In genomic region chr10:133023216-133023843, GRCh38 we compare ENCODE assay signal across 25 cellular contexts.
"Had no signal": no experiment of that assay in that cellular context is flagged by ENCODE, and none has a peak within 500 bp of the region (broad histone marks: within the 10 kb centered on the region; RNA-seq: fewer than 3 reads in every experiment).

No MANE protein-coding gene starts in this region.

- H3K4me1 Mint-ChIP-seq: naive thymus-derived CD8-positive, alpha-beta T cell; stimulated activated naive B cell treated with anti-CD40 and anti-IgM and Interleukin-4, amounts not matched to agents 10 μg/mL and 1 μg/mL and 100 μg/mL, for 72 hours had no signal

- H3K4me2 ChIP-seq: hepatocyte had no signal

- DNase-seq: cortex of kidney; effector CD4-positive, alpha-beta T cell; foreskin fibroblast; gastrocnemius medialis; head of caudate nucleus; kidney glomerular epithelial cell; left ventricle myocardium superior; lower lobe of right lung; naive thymus-derived CD8-positive, alpha-beta T cell; small intestine; stimulated activated CD4-positive, alpha-beta T cell treated with anti-CD3 and anti-CD28 coated beads, Interleukin-15, amount 100 ng/mL, for 24 hours; stimulated activated CD4-positive, alpha-beta T cell treated with anti-CD3 and anti-CD28 coated beads, Interleukin-2, amount 100 ng/mL, for 48 hours; stimulated activated naive B cell treated with anti-CD40 and anti-IgM and Interleukin-4, amounts not matched to agents 10 μg/mL and 1 μg/mL and 100 μg/mL, for 72 hours had no signal

- H3K9me3 Mint-ChIP-seq: naive thymus-derived CD8-positive, alpha-beta T cell; neural crest cell; stimulated activated naive B cell treated with anti-CD40 and anti-IgM and Interleukin-4, amounts not matched to agents 10 μg/mL and 1 μg/mL and 100 μg/mL, for 72 hours; stimulated activated naive CD8-positive, alpha-beta T cell treated with anti-CD3 and anti-CD28 coated beads, Interleukin-15, Interleukin-2, amounts not matched to agents 100 ng/mL and 50 ng/mL, for 24 hours had no signal

- H3K36me3 ChIP-seq: gastrocnemius medialis, lower lobe of right lung, right lobe of liver, thoracic aorta, tibial nerve, upper lobe of left lung had no signal

- H3K36me3 Mint-ChIP-seq: naive thymus-derived CD8-positive, alpha-beta T cell; stimulated activated naive B cell treated with anti-CD40 and anti-IgM and Interleukin-4, amounts not matched to agents 10 μg/mL and 1 μg/mL and 100 μg/mL, for 72 hours had no signal

- H3K9me3 ChIP-seq: gastrocnemius medialis, lower lobe of right lung, right lobe of liver, thoracic aorta, tibial nerve, upper lobe of left lung had no signal

- H3K27me3 ChIP-seq: hepatocyte, right lobe of liver, upper lobe of left lung had no signal

- H3K27ac ChIP-seq: epithelial cell of prostate, gastrocnemius medialis, hepatocyte, lower lobe of right lung, parathyroid adenoma, thoracic aorta, upper lobe of left lung had no signal

- H3K27ac Mint-ChIP-seq: naive thymus-derived CD8-positive, alpha-beta T cell; stimulated activated naive B cell treated with anti-CD40 and anti-IgM and Interleukin-4, amounts not matched to agents 10 μg/mL and 1 μg/mL and 100 μg/mL, for 72 hours; stimulated activated naive CD8-positive, alpha-beta T cell treated with anti-CD3 and anti-CD28 coated beads, Interleukin-15, Interleukin-2, amounts not matched to agents 100 ng/mL and 50 ng/mL, for 24 hours had no signal

- H2AFZ ChIP-seq: hepatocyte, parathyroid adenoma had no signal

- H3K4me1 ChIP-seq: gastrocnemius medialis, lower lobe of right lung, parathyroid adenoma, right lobe of liver, upper lobe of left lung had no signal

- H3K4me3 Mint-ChIP-seq: naive thymus-derived CD8-positive, alpha-beta T cell; neural crest cell; stimulated activated naive B cell treated with anti-CD40 and anti-IgM and Interleukin-4, amounts not matched to agents 10 μg/mL and 1 μg/mL and 100 μg/mL, for 72 hours; stimulated activated naive CD8-positive, alpha-beta T cell treated with anti-CD3 and anti-CD28 coated beads, Interleukin-15, Interleukin-2, amounts not matched to agents 100 ng/mL and 50 ng/mL, for 24 hours had no signal

- H3K9ac ChIP-seq: parathyroid adenoma had no signal

- ATAC-seq: esophagus mucosa; gastrocnemius medialis; lower lobe of right lung; naive thymus-derived CD8-positive, alpha-beta T cell; stimulated activated naive B cell treated with anti-CD40 and anti-IgM and Interleukin-4, amounts not matched to agents 10 μg/mL and 1 μg/mL and 100 μg/mL, for 72 hours had no signal

- FAIRE-seq: islet of Langerhans, small intestine, urothelium cell line had no signal

- H3K4me3 ChIP-seq: gastrocnemius medialis, hepatocyte, lower lobe of right lung, right lobe of liver, thoracic aorta, tibial nerve, upper lobe of left lung had no signal
